Comparison of ENCODE assay signal across 7 cellular contexts in genomic region chr10:75122505-75122904, GRCh38.
"Had no signal": no experiment of that assay in that cellular context is flagged by ENCODE, and none has a peak within 500 bp of the region (broad histone marks: within the 10 kb centered on the region; RNA-seq: fewer than 3 reads in every experiment).

No MANE protein-coding gene starts in this region.

- H3K9me3 Mint-ChIP-seq: GM23338, H9, HFFc6 had no signal

- H3K4me3 ChIP-seq: GM23338 had no signal

- H3K27ac ChIP-seq: HL-60 had no signal

- H3K4me3 Mint-ChIP-seq: GM23338, H9, HFFc6 had no signal

- H3K27ac Mint-ChIP-seq: HFFc6 had no signal

- DNase-seq: H9, HCEC 1CT, HFFc6, IMR-90, KBM-7 had no signal
